In the genomic region with DNA sequence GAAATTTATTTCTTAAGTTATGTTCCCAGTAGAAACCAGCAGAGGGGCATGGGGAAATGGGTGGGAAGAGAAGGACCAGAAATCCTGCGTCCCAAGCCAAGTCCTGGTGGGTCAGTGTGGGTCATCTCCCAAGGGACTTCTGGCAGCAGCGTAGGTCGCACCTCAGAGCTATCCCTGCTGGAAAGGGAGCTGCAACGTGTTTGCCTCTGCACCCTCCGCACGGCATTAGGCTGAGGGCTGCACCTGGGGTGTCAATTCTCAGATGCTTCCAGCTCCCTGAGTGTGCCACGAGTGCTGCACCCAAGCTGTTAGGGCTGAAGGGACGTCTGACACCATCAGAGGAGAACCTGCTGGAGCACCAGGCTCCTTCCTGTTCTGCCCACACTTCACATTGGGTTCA, we compare ENCODE assay signal across 24 cellular contexts.
"Had no signal": no experiment of that assay in that cellular context is flagged by ENCODE, and none has a peak within 500 bp of the region (broad histone marks: within the 10 kb centered on the region; RNA-seq: fewer than 3 reads in every experiment).

No MANE protein-coding gene starts in this region.

- H3K9me2 ChIP-seq: SK-N-SH had no signal

- H3K4me3 ChIP-seq: MG63, Peyer's patch, SJSA1 had no signal

- H3K9me3 ChIP-seq: MG63, Peyer's patch, SJSA1, SK-N-SH had no signal

- H3K4me2 ChIP-seq: SK-N-SH had no signal

- H3K27me3 ChIP-seq: brain microvascular endothelial cell, MG63, Peyer's patch had no signal

- ATAC-seq: activated CD8-positive, alpha-beta T cell treated with anti-CD3 and anti-CD28 coated beads, Interleukin-2, amount 10 ng/mL, durations not matched to agents 7 days and 5 days; activated naive CD8-positive, alpha-beta T cell treated with anti-CD3 and anti-CD28 coated beads, Interleukin-2, amount 50 U/mL, for 24 hours; PC-3 had no signal

- H3K27ac ChIP-seq: brain microvascular endothelial cell, Peyer's patch, SJSA1 had no signal

- H3K4me1 ChIP-seq: Peyer's patch, SJSA1 had no signal

- DNase-seq: activated CD4-positive, alpha-beta T cell treated with anti-CD3 and anti-CD28 coated beads, Interleukin-2, amount 10 ng/mL, durations not matched to agents 7 days and 5 days; activated CD4-positive, alpha-beta T cell treated with anti-CD3 and anti-CD28 coated beads, Interleukin-2, amount 50 U/mL, for 48 hours; activated CD8-positive, alpha-beta T cell treated with anti-CD3 and anti-CD28 coated beads, Interleukin-2, amount 10 ng/mL, durations not matched to agents 7 days and 5 days; activated naive CD4-positive, alpha-beta T cell treated with anti-CD3 and anti-CD28 coated beads, Interleukin-2, amount 10 ng/mL, durations not matched to agents 7 days and 5 days; activated naive CD8-positive, alpha-beta T cell treated with anti-CD3 and anti-CD28 coated beads, Interleukin-2, amount 50 U/mL, for 24 hours; anterior cingulate cortex; brain microvascular endothelial cell; Kasumi-1; KG1; MG63; NCI-H1048; NCI-H1105 treated with DMSO at 0.1 percent for 48 hours; NCI-H1436; NCI-H1694; NCI-H1930; NCI-H2081 treated with DMSO at 0.1 percent for 48 hours; NCI-H345; NCI-H524 treated with DMSO at 0.1 percent for 48 hours; PC-3; Right ventricle myocardium superior; RPMI8226; SK-N-SH had no signal

- H3K36me3 ChIP-seq: brain microvascular endothelial cell, MG63, Peyer's patch, SJSA1 had no signal
